ENCODE assay signal across 8 cellular contexts in genomic region chr16:19555186-19555937, GRCh38. TPM values are rescaled to one million over a fixed set of nuclear protein-coding genes. Genes with fewer than 3 reads are reported as not detected.
DNase-seq lines count a peak whose midpoint lies in the region; ATAC-seq and TF ChIP-seq lines count a peak whose summit lies in the region.

Gene VPS35L (plus strand): TSS chr16:19555703. CDS start chr16:19555730, 27 bp downstream.

- DNase-seq in GM13977 (ENCODE audit: low spot score) (peak; percentile 90), NCI-H1694 (lab: John Stamatoyannopoulos, UW) (peak; percentile 92), T-helper 2 cell (peak; percentile 85 to 98 (median 95)), left ventricle myocardium inferior (peak; percentile 98), prostate gland (ENCODE audit: low spot score) (peak; percentile 90)

- H3K4me3 ChIP-seq in left ventricle myocardium inferior (peak within 1 kb of the TSS; percentile 75), prostate gland (peak within 1 kb of the TSS; percentile 48 to 60), urinary bladder (ENCODE audit: low read depth, low read length) (peak within 1 kb of the TSS; percentile 57)

- H3K27me3 ChIP-seq in left ventricle myocardium inferior (ENCODE audit: low read depth) = no peaks in the 10 kb centered on the region
- no peaks in the 10 kb centered on the region for H3K27me3 ChIP-seq in prostate gland (replicated peaks; ENCODE audit: insufficient read depth)

- TF ChIP-seq POLR2A in prostate gland (IDR thresholded peaks at IDR 0.05) = peak; percentile 50

- in situ Hi-C loops in GM13977 (cut with MboI; ENCODE audit: low pct_unique_long_range_greater_than_20kb, low sequenced_read_pairs, unreplicated experiment) = no loop called here

- H3K27ac ChIP-seq in angular gyrus (ENCODE audit: low read depth, low read length) (peak within 1 kb of the TSS; percentile 95), left ventricle myocardium inferior (replicated peaks) (peak within 1 kb of the TSS; percentile 93), prostate gland (peak within 1 kb of the TSS; percentile 85), urinary bladder (ENCODE audit: low read depth) (peak within 1 kb of the TSS; percentile 80)

- intact Hi-C loops in left ventricle myocardium inferior (cut with micrococcal nuclease) = no loop called here
- intact Hi-C loops in prostate gland (cut with DNase I) = loop anchor here (2.0 to 5.0 kb wide), 3 partner anchors 31 to 332 kb away; no protein-coding TSS in a partner anchor

- H3K36me3 ChIP-seq in left ventricle myocardium inferior (peaks cover 16% of the 10 kb centered on the region), prostate gland (no peaks in the 10 kb centered on the region), urinary bladder (ENCODE audit: insufficient read depth) (no peaks in the 10 kb centered on the region)

- peaks cover 19% of the 10 kb centered on the region for H3K4me1 ChIP-seq in left ventricle myocardium inferior
- no peaks in the 10 kb centered on the region for H3K4me1 ChIP-seq in prostate gland (replicated peaks)
- no peaks in the 10 kb centered on the region for H3K4me1 ChIP-seq in urinary bladder (ENCODE audit: insufficient read depth)

- WGBS in prostate gland = under 1% methylated on average over 52 of the region's 53 CpGs
- WGBS in urinary bladder = under 1% methylated on average over 53 of the region's 53 CpGs

- H3K9me3 ChIP-seq in left ventricle myocardium inferior (replicated peaks) (no peaks in the 10 kb centered on the region), prostate gland (no peaks in the 10 kb centered on the region)

- peak; percentile 95 for ATAC-seq in HG02884 (IDR thresholded peaks at IDR 0.05; ENCODE audit: unreplicated experiment)

- TF ChIP-seq CTCF in GM13977 (IDR thresholded peaks at IDR 0.05; ENCODE audit: extremely low read depth, insufficient read depth, missing control alignments) (peak; percentile 77), left ventricle myocardium inferior (IDR thresholded peaks at IDR 0.05; ENCODE audit: borderline replicate concordance) (peak; percentile 81), prostate gland (IDR thresholded peaks at IDR 0.05) (peak; percentile 63 to 85 (median 74))

RNA-seq across cellular contexts. Expression of gene VPS35L, which starts in this region (rescaled TPM):
- total RNA-seq in left ventricle myocardium inferior (23.8 TPM), prostate gland (10 to 100 TPM; 58.8 to 74.0 TPM), urinary bladder (46.3 TPM)
- 33.8 TPM for polyA plus RNA-seq in urinary bladder

Comparison
In these comparisons a context has a peak if more than half of its experiments do, and no peak if none do; other contexts are left out.
1. Peak in every context shown above with its lines: DNase-seq, ATAC-seq, H3K4me3 ChIP-seq and H3K27ac ChIP-seq.